ENCODE assay signal across 12 cellular contexts in the genomic region with DNA sequence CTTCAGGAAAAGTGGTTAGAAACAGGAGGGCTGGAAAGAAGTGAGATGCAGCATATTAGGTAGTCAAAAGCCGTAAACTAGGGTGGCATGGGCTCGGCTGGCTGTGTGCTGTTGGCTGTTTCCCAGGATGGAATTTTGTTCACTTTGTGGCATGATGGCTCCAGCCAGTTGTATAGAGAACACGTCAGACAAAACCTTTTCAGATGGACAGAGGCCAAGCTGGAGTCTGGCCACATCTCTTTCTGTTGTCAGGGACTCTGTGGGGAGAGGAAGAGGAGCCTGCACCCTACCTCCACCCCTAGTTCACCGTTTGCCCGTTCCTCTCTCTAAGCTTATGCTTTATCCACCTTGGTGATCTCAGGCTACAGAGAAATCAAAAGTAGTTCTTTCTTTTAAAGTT. TPM values are rescaled to one million over a fixed set of nuclear protein-coding genes. Genes with fewer than 3 reads are reported as not detected.
A peak's percentile ranks its signal among the peaks of the same experiment; 100 is the strongest.
DNase-seq lines count a peak whose midpoint lies in the region; ATAC-seq and TF ChIP-seq lines count a peak whose summit lies in the region.
"Had no signal": no experiment of that assay in that cellular context is flagged by ENCODE, and none has a peak within 500 bp of the region (broad histone marks: within the 10 kb centered on the region; RNA-seq: fewer than 3 reads in every experiment).

No MANE protein-coding gene starts in this region.

- H3K27ac Mint-ChIP-seq in nephron progenitor cell: peak overlapping the region; percentile 62
- H3K27ac Mint-ChIP-seq in stimulated activated memory B cell treated with anti-CD40 and anti-IgM and Interleukin-4, amounts not matched to agents 10 μg/mL and 1 μg/mL and 100 μg/mL, for 72 hours: no peak overlapping the region

- no peak overlapping the region for H3K4me3 ChIP-seq in SJCRH30
- H3K4me3 ChIP-seq: mucosa of descending colon had no signal

- no peak overlapping the region for H3K4me3 Mint-ChIP-seq in nephron progenitor cell
- H3K4me3 Mint-ChIP-seq in stimulated activated memory B cell treated with anti-CD40 and anti-IgM and Interleukin-4, amounts not matched to agents 10 μg/mL and 1 μg/mL and 100 μg/mL, for 72 hours: no peak overlapping the region

- no peaks in the 10 kb centered on the region for H3K9me3 ChIP-seq in SJCRH30 (replicated peaks)
- H3K9me3 ChIP-seq: mucosa of descending colon had no signal

- ATAC-seq in esophagus mucosa (peak; percentile 53), SK-N-SH treated with all-trans-retinoic acid at 6 μM for 48 hours (no peak)
- no peak for ATAC-seq in stimulated activated memory B cell treated with anti-CD40 and anti-IgM and Interleukin-4, amounts not matched to agents 10 μg/mL and 1 μg/mL and 100 μg/mL, for 72 hours
- ATAC-seq: mucosa of descending colon had no signal

- peaks cover 10% of the 10 kb centered on the region for H3K36me3 Mint-ChIP-seq in nephron progenitor cell (ENCODE audit: low read depth)
- H3K36me3 Mint-ChIP-seq in stimulated activated memory B cell treated with anti-CD40 and anti-IgM and Interleukin-4, amounts not matched to agents 10 μg/mL and 1 μg/mL and 100 μg/mL, for 72 hours: peaks cover 68% of the 10 kb centered on the region

- peaks cover 7% of the 10 kb centered on the region for H3K4me1 Mint-ChIP-seq in nephron progenitor cell
- H3K4me1 Mint-ChIP-seq in stimulated activated memory B cell treated with anti-CD40 and anti-IgM and Interleukin-4, amounts not matched to agents 10 μg/mL and 1 μg/mL and 100 μg/mL, for 72 hours: peaks cover 14% of the 10 kb centered on the region

- H3K27ac ChIP-seq in SJCRH30: no peak overlapping the region

- H3K27me3 ChIP-seq in SJCRH30: no peaks in the 10 kb centered on the region

- TF ChIP-seq CTCF in nephron progenitor cell (IDR thresholded peaks at IDR 0.05): no peak

- in situ Hi-C loops in ACHN (cut with HindIII; ENCODE audit: low pct_ligation_motif_present, low pct_unique_long_range_greater_than_20kb, low sequenced_read_pairs): no loop called here

- H3K4me1 ChIP-seq in SJCRH30: peaks cover 12% of the 10 kb centered on the region

- no peaks in the 10 kb centered on the region for H3K9me3 Mint-ChIP-seq in nephron progenitor cell
- H3K9me3 Mint-ChIP-seq in stimulated activated memory B cell treated with anti-CD40 and anti-IgM and Interleukin-4, amounts not matched to agents 10 μg/mL and 1 μg/mL and 100 μg/mL, for 72 hours: no peaks in the 10 kb centered on the region

- DNase-seq in ACHN (peak; percentile 84), NCI-H2196 treated with DMSO at 0.1 percent for 48 hours (lab: John Stamatoyannopoulos, UW; ENCODE audit: unreplicated experiment) (peak; percentile 19), nephron progenitor cell (no peak), SHP77 (lab: John Stamatoyannopoulos, UW) (no peak), SJCRH30 (no peak)
- DNase-seq: activated CD4-positive, CD25-positive, alpha-beta regulatory T cell; activated gamma-delta T cell; KG1; mucosa of descending colon had no signal

- no peaks in the 10 kb centered on the region for H3K27me3 Mint-ChIP-seq in nephron progenitor cell (ENCODE audit: low read depth, poor library complexity)
- H3K27me3 Mint-ChIP-seq in stimulated activated memory B cell treated with anti-CD40 and anti-IgM and Interleukin-4, amounts not matched to agents 10 μg/mL and 1 μg/mL and 100 μg/mL, for 72 hours: no peaks in the 10 kb centered on the region

- peaks cover 1% of the 10 kb centered on the region; the same call in 1 of the 2 replicates for H3K36me3 ChIP-seq in SJCRH30

TF ChIP-seq in SK-N-SH treated with all-trans-retinoic acid at 6 μM for 48 hours, 23 proteins besides CTCF, POLR2A, EP300 and RAD21:
- no peak for TF ChIP-seq ZFP30 (CRISPR knock-in tag; IDR thresholded peaks at IDR 0.05)
- TF ChIP-seq, protein P1, sequence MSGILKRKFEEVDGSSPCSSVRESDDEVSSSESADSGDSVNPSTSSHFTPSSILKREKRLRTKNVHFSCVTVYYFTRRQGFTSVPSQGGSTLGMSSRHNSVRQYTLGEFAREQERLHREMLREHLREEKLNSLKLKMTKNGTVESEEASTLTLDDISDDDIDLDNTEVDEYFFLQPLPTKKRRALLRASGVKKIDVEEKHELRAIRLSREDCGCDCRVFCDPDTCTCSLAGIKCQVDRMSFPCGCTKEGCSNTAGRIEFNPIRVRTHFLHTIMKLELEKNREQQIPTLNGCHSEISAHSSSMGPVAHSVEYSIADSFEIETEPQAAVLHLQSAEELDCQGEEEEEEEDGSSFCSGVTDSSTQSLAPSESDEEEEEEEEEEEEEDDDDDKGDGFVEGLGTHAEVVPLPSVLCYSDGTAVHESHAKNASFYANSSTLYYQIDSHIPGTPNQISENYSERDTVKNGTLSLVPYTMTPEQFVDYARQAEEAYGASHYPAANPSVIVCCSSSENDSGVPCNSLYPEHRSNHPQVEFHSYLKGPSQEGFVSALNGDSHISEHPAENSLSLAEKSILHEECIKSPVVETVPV (CRISPR knock-in tag; IDR thresholded peaks at IDR 0.05): no peak
- no peak for TF ChIP-seq ZC3H10 (CRISPR knock-in tag; IDR thresholded peaks at IDR 0.05)

RNA-seq across cellular contexts. Expression of a gene that starts 22.0 kb away (rescaled TPM):
- total RNA-seq in esophagus mucosa: 33.6 TPM
- total RNA-seq in SJCRH30 (2014; rRNA removed; shearing (Covaris generic)): 17.0 and 18.5 TPM in 2 replicates

RNA-seq across cellular contexts. Expression of a gene that starts 33.2 kb away (rescaled TPM):
- total RNA-seq in esophagus mucosa: 25.5 TPM
- total RNA-seq in SJCRH30 (2014; rRNA removed; shearing (Covaris generic)): 75.2 and 77.8 TPM in 2 replicates

RNA-seq across cellular contexts. Expression of a gene that starts 46.8 kb away (rescaled TPM):
- 0.20 TPM for total RNA-seq in esophagus mucosa
- not detected in 2 replicates for total RNA-seq in SJCRH30 (2014; rRNA removed; shearing (Covaris generic))

Comparison
In these comparisons a context has a peak if more than half of its experiments do, and no peak if none do; other contexts are left out.
1. DNase-seq: peak in ACHN (single experiment) and NCI-H2196 treated with DMSO at 0.1 percent for 48 hours (single experiment); none in nephron progenitor cell (single experiment), SHP77 (0 of 2) and SJCRH30 (0 of 2).